ENCODE assay signal across 1 cellular context in the genomic region with DNA sequence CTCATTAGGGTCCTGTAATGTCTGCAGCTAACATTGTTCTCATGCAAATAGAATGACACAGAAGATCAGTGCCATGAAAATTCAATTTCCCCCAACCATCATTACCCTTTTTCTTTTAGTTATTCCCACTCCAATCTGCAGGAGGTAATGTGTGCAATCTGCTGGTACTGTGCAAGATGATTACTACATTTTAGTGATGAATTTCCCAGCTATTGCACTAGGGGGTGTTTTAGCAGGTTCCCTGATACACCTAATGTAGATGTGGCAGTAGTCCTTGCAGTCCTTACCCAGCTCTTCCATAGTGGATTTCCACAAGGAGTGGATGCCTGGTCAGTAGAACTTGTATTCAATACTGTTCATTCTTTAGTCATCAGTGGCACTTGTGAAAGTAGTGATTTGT.
TF ChIP-seq lines count a peak whose summit lies in the region.

No MANE protein-coding gene starts in this region.

TF ChIP-seq in SK-N-SH treated with all-trans-retinoic acid at 6 μM for 48 hours, 23 proteins besides CTCF, POLR2A, EP300 and RAD21 (continued from another document):
- TF ChIP-seq, protein P1, sequence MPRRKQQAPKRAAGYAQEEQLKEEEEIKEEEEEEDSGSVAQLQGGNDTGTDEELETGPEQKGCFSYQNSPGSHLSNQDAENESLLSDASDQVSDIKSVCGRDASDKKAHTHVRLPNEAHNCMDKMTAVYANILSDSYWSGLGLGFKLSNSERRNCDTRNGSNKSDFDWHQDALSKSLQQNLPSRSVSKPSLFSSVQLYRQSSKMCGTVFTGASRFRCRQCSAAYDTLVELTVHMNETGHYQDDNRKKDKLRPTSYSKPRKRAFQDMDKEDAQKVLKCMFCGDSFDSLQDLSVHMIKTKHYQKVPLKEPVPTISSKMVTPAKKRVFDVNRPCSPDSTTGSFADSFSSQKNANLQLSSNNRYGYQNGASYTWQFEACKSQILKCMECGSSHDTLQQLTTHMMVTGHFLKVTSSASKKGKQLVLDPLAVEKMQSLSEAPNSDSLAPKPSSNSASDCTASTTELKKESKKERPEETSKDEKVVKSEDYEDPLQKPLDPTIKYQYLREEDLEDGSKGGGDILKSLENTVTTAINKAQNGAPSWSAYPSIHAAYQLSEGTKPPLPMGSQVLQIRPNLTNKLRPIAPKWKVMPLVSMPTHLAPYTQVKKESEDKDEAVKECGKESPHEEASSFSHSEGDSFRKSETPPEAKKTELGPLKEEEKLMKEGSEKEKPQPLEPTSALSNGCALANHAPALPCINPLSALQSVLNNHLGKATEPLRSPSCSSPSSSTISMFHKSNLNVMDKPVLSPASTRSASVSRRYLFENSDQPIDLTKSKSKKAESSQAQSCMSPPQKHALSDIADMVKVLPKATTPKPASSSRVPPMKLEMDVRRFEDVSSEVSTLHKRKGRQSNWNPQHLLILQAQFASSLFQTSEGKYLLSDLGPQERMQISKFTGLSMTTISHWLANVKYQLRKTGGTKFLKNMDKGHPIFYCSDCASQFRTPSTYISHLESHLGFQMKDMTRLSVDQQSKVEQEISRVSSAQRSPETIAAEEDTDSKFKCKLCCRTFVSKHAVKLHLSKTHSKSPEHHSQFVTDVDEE (CRISPR knock-in tag; IDR thresholded peaks at IDR 0.05) = no peak
- TF ChIP-seq ZC3H10 (CRISPR knock-in tag; IDR thresholded peaks at IDR 0.05) = no peak
- no peak for TF ChIP-seq PPARA (CRISPR knock-in tag; IDR thresholded peaks at IDR 0.05; ENCODE audit: borderline replicate concordance)
- TF ChIP-seq, protein P2, sequence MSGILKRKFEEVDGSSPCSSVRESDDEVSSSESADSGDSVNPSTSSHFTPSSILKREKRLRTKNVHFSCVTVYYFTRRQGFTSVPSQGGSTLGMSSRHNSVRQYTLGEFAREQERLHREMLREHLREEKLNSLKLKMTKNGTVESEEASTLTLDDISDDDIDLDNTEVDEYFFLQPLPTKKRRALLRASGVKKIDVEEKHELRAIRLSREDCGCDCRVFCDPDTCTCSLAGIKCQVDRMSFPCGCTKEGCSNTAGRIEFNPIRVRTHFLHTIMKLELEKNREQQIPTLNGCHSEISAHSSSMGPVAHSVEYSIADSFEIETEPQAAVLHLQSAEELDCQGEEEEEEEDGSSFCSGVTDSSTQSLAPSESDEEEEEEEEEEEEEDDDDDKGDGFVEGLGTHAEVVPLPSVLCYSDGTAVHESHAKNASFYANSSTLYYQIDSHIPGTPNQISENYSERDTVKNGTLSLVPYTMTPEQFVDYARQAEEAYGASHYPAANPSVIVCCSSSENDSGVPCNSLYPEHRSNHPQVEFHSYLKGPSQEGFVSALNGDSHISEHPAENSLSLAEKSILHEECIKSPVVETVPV (CRISPR knock-in tag; IDR thresholded peaks at IDR 0.05) = no peak
- TF ChIP-seq CSDC2 (CRISPR knock-in tag; IDR thresholded peaks at IDR 0.05) = no peak
- TF ChIP-seq, protein P3, sequence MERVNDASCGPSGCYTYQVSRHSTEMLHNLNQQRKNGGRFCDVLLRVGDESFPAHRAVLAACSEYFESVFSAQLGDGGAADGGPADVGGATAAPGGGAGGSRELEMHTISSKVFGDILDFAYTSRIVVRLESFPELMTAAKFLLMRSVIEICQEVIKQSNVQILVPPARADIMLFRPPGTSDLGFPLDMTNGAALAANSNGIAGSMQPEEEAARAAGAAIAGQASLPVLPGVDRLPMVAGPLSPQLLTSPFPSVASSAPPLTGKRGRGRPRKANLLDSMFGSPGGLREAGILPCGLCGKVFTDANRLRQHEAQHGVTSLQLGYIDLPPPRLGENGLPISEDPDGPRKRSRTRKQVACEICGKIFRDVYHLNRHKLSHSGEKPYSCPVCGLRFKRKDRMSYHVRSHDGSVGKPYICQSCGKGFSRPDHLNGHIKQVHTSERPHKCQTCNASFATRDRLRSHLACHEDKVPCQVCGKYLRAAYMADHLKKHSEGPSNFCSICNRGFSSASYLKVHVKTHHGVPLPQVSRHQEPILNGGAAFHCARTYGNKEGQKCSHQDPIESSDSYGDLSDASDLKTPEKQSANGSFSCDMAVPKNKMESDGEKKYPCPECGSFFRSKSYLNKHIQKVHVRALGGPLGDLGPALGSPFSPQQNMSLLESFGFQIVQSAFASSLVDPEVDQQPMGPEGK (CRISPR knock-in tag; IDR thresholded peaks at IDR 0.05; ENCODE audit: borderline replicate concordance) = no peak
- no peak for TF ChIP-seq RARB (CRISPR knock-in tag; IDR thresholded peaks at IDR 0.05)
- no peak for TF ChIP-seq GLIS3 (CRISPR knock-in tag; IDR thresholded peaks at IDR 0.05)
- no peak for TF ChIP-seq BACH2 (CRISPR knock-in tag; IDR thresholded peaks at IDR 0.05; ENCODE audit: borderline replicate concordance)
- TF ChIP-seq, protein P4, sequence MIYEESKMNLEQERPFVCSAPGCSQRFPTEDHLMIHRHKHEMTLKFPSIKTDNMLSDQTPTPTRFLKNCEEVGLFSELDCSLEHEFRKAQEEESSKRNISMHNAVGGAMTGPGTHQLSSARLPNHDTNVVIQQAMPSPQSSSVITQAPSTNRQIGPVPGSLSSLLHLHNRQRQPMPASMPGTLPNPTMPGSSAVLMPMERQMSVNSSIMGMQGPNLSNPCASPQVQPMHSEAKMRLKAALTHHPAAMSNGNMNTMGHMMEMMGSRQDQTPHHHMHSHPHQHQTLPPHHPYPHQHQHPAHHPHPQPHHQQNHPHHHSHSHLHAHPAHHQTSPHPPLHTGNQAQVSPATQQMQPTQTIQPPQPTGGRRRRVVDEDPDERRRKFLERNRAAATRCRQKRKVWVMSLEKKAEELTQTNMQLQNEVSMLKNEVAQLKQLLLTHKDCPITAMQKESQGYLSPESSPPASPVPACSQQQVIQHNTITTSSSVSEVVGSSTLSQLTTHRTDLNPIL (CRISPR knock-in tag; IDR thresholded peaks at IDR 0.05; ENCODE audit: low read depth) = no peak
- no peak for TF ChIP-seq ESRRG (CRISPR knock-in tag; IDR thresholded peaks at IDR 0.05)
